ENCODE assay signal across 8 cellular contexts in the genomic region with DNA sequence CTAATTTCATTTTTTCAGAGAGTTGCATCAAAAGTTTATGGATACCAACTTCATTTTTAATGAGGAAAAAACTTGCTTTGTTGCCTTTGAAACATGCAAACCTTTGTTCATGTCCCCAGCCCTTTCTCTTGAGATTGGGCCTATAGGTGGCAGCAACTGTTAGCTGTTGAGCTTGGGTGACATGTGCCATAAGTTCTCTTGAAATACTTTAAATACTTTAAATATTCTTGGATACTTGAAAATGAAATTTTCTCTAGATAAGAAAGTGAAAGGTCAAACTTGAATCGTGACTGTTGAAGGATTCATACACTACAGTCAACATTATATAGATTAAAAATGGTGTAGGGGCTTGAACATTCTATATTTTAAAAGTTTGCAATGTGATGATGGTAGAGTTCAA.
DNase-seq lines count a peak whose midpoint lies in the region; FAIRE-seq and TF ChIP-seq lines count a peak whose summit lies in the region.

No MANE protein-coding gene starts in this region.

- H3K27ac ChIP-seq in HEK293 (ENCODE audit: extremely low read depth, low read depth, low read length) (no peak overlapping the region), fibroblast of lung (ENCODE audit: insufficient read depth, low read length) (no peak overlapping the region)

- H3K4me2 ChIP-seq in fibroblast of lung (ENCODE audit: extremely low read depth, insufficient read depth, low read length) = no peak overlapping the region

- H3K36me3 Mint-ChIP-seq in osteocyte (ENCODE audit: unreplicated experiment) = peaks cover 8% of the 10 kb centered on the region

- H3K27me3 Mint-ChIP-seq in osteocyte (ENCODE audit: unreplicated experiment) = no peaks in the 10 kb centered on the region

- no peak overlapping the region for H3K4me3 ChIP-seq in HEK293 (ENCODE audit: low read depth, low read length)
- no peak overlapping the region for H3K4me3 ChIP-seq in fibroblast of lung (replicated peaks in 1 of 4; ENCODE audit: control extremely low read depth in 1 of 4, insufficient read depth in 1 of 4, low read depth in 3 of 4, low read length in 4 of 4)

- CTCF ChIA-PET in HEK293 (lab: Yijun Ruan, JAX) = interaction anchor here (0.7 to 1.4 kb wide), 5 partner anchors 70 to 1196 kb away, joined by 3 to 4 read pairs (median 3); no protein-coding TSS in a partner anchor

- POLR2A ChIA-PET in HEK293 (lab: Yijun Ruan, JAX) = no interaction called here

- H3K27me3 ChIP-seq in fibroblast of lung (ENCODE audit: control insufficient read depth, insufficient read depth, low read length) = no peaks in the 10 kb centered on the region

- no peak for DNase-seq in D721Med (ENCODE audit: insufficient read length, low spot score)
- DNase-seq in RPMI7951 (ENCODE audit: low read depth) = peak; percentile 71
- peak; percentile 83 to 88 for DNase-seq in fibroblast of lung (ENCODE audit: low read depth in 2 of 2)
- DNase-seq in osteocyte (ENCODE audit: extremely low spot score, unreplicated experiment) = no peak
- DNase-seq in 8988T = no peak
- no peak for DNase-seq in stimulated activated CD8-positive, alpha-beta memory T cell treated with anti-CD3 and anti-CD28 coated beads, Interleukin-4, amount 100 ng/mL, for 48 hours
- no peak for DNase-seq in NCI-H524 treated with DMSO at 0.1 percent for 48 hours (lab: John Stamatoyannopoulos, UW)

- no peak overlapping the region for H3K27ac Mint-ChIP-seq in osteocyte (ENCODE audit: unreplicated experiment)

- no peak overlapping the region for H3K4me3 Mint-ChIP-seq in osteocyte (ENCODE audit: unreplicated experiment)

- no peaks in the 10 kb centered on the region for H3K79me2 ChIP-seq in fibroblast of lung (ENCODE audit: control insufficient read depth, insufficient read depth, low read length)

- H3K9me3 Mint-ChIP-seq in osteocyte (ENCODE audit: unreplicated experiment) = peaks cover 5% of the 10 kb centered on the region

- H3K9ac ChIP-seq in fibroblast of lung (ENCODE audit: insufficient read depth, low read length) = no peak overlapping the region

- H2AFZ ChIP-seq in fibroblast of lung (ENCODE audit: low read length) = no peak overlapping the region

- H3K9me3 ChIP-seq in HEK293 (ENCODE audit: control insufficient read depth, insufficient read depth, low read depth, low read length) (no peaks in the 10 kb centered on the region), fibroblast of lung (ENCODE audit: control insufficient read depth, insufficient read depth, low read depth, low read length) (no peaks in the 10 kb centered on the region)

- no peaks in the 10 kb centered on the region for H4K20me1 ChIP-seq in fibroblast of lung (ENCODE audit: control insufficient read depth, extremely low read depth, insufficient read depth, low read length)

- H3K36me3 ChIP-seq in HEK293 (ENCODE audit: control insufficient read depth in 2 of 2, insufficient read depth in 1 of 2, low read length in 2 of 2) (no peaks in the 10 kb centered on the region), fibroblast of lung (ENCODE audit: control insufficient read depth, insufficient read depth, low read length) (no peaks in the 10 kb centered on the region)

- no peaks in the 10 kb centered on the region for H3K4me1 ChIP-seq in HEK293 (ENCODE audit: control insufficient read depth, insufficient read depth, low read length)
- H3K4me1 ChIP-seq in fibroblast of lung (ENCODE audit: control insufficient read depth, extremely low read depth, insufficient read depth, low read length) = no peaks in the 10 kb centered on the region

- no peak for FAIRE-seq in D721Med (lab: Jason Lieb, UNC)

- H3K4me1 Mint-ChIP-seq in osteocyte (ENCODE audit: unreplicated experiment) = peaks cover 48% of the 10 kb centered on the region

- peak; percentile 65 for TF ChIP-seq CTCF in D721Med (IDR thresholded peaks at IDR 0.05; ENCODE audit: insufficient read depth, missing control alignments)
- peak; percentile 18; the same call in 1 of the 2 replicates for TF ChIP-seq CTCF in HEK293 (tag by site-specific recombination; IDR thresholded peaks at IDR 0.05)
- TF ChIP-seq CTCF in fibroblast of lung (conservative IDR thresholded peaks at IDR 0.05 in 1 of 2, IDR thresholded peaks at IDR 0.05 in 1 of 2; ENCODE audit: low read depth in 1 of 2, low read length in 2 of 2) = peak; percentile 74 to 79
- peak; percentile 86 for TF ChIP-seq CTCF in osteocyte (IDR thresholded peaks at IDR 0.05)

TF ChIP-seq in HEK293, 187 proteins besides CTCF, POLR2A, EP300 and RAD21:
- TF ChIP-seq, protein P1, sequence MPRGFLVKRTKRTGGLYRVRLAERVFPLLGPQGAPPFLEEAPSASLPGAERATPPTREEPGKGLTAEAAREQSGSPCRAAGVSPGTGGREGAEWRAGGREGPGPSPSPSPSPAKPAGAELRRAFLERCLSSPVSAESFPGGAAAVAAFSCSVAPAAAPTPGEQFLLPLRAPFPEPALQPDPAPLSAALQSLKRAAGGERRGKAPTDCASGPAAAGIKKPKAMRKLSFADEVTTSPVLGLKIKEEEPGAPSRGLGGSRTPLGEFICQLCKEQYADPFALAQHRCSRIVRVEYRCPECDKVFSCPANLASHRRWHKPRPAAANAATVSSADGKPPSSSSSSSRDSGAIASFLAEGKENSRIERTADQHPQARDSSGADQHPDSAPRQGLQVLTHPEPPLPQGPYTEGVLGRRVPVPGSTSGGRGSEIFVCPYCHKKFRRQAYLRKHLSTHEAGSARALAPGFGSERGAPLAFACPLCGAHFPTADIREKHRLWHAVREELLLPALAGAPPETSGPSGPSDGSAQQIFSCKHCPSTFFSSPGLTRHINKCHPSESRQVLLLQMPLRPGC (tag by site-specific recombination; IDR thresholded peaks at IDR 0.05) = no peak
- TF ChIP-seq ZEB2 (tag by site-specific recombination; IDR thresholded peaks at IDR 0.05) (no peak), KLF1 (tag by site-specific recombination; IDR thresholded peaks at IDR 0.05) (no peak), ZNF214 (tag by site-specific recombination; IDR thresholded peaks at IDR 0.05; ENCODE audit: borderline replicate concordance) (no peak), ZNF302 (tag by site-specific recombination; IDR thresholded peaks at IDR 0.05; ENCODE audit: low read depth) (no peak), ZSCAN30 (tag by site-specific recombination; IDR thresholded peaks at IDR 0.05) (no peak), ZNF654 (tag by site-specific recombination; IDR thresholded peaks at IDR 0.05; ENCODE audit: low read depth) (peak; percentile 58), ZNF843 (tag by site-specific recombination; IDR thresholded peaks at IDR 0.05) (no peak), ZNF391 (tag by site-specific recombination; IDR thresholded peaks at IDR 0.05; ENCODE audit: borderline replicate concordance, low read depth) (no peak), ZNF2 (tag by site-specific recombination; IDR thresholded peaks at IDR 0.05) (no peak), ZFHX2 (tag by site-specific recombination; conservative IDR thresholded peaks at IDR 0.05) (no peak), ZNF544 (tag by site-specific recombination; IDR thresholded peaks at IDR 0.05) (no peak)
- TF ChIP-seq, protein P2, sequence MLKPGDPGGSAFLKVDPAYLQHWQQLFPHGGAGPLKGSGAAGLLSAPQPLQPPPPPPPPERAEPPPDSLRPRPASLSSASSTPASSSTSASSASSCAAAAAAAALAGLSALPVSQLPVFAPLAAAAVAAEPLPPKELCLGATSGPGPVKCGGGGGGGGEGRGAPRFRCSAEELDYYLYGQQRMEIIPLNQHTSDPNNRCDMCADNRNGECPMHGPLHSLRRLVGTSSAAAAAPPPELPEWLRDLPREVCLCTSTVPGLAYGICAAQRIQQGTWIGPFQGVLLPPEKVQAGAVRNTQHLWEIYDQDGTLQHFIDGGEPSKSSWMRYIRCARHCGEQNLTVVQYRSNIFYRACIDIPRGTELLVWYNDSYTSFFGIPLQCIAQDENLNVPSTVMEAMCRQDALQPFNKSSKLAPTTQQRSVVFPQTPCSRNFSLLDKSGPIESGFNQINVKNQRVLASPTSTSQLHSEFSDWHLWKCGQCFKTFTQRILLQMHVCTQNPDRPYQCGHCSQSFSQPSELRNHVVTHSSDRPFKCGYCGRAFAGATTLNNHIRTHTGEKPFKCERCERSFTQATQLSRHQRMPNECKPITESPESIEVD (tag by site-specific recombination; IDR thresholded peaks at IDR 0.05) = peak; percentile 51
- TF ChIP-seq, protein P3, sequence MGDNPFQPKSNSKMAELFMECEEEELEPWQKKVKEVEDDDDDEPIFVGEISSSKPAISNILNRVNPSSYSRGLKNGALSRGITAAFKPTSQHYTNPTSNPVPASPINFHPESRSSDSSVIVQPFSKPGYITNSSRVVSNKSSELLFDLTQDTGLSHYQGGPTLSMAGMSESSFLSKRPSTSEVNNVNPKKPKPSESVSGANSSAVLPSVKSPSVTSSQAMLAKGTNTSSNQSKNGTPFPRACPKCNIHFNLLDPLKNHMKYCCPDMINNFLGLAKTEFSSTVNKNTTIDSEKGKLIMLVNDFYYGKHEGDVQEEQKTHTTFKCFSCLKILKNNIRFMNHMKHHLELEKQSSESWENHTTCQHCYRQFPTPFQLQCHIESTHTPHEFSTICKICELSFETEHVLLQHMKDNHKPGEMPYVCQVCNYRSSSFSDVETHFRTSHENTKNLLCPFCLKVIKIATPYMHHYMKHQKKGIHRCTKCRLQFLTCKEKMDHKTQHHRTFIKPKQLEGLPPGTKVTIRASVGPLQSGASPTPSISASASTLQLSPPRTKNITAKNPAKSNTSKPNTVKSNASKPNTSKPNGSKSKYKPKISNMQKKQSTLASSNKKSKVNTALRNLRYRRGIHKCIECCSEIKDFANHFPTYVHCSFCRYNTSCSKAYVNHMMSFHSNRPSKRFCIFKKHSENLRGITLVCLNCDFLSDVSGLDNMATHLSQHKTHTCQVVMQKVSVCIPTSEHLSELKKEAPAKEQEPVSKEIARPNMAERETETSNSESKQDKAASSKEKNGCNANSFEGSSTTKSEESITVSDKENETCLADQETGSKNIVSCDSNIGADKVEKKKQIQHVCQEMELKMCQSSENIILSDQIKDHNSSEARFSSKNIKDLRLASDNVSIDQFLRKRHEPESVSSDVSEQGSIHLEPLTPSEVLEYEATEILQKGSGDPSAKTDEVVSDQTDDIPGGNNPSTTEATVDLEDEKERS (tag by site-specific recombination; IDR thresholded peaks at IDR 0.05) = no peak

Comparison
In these comparisons a context has a peak if more than half of its experiments do, and no peak if none do; other contexts are left out.
1. DNase-seq: peak in RPMI7951 (single experiment) and fibroblast of lung (2 of 2); none in D721Med (single experiment), osteocyte (single experiment), 8988T (single experiment), stimulated activated CD8-positive, alpha-beta memory T cell treated with anti-CD3 and anti-CD28 coated beads, Interleukin-4, amount 100 ng/mL, for 48 hours (single experiment) and NCI-H524 treated with DMSO at 0.1 percent for 48 hours (single experiment).
2. CTCF ChIP-seq: peak in every context shown above with its lines; median percentile 86 in osteocyte; 76 in fibroblast of lung; 65 in D721Med; 18 in HEK293.